Comparison of ENCODE assay signal across 8 cellular contexts in the genomic region with DNA sequence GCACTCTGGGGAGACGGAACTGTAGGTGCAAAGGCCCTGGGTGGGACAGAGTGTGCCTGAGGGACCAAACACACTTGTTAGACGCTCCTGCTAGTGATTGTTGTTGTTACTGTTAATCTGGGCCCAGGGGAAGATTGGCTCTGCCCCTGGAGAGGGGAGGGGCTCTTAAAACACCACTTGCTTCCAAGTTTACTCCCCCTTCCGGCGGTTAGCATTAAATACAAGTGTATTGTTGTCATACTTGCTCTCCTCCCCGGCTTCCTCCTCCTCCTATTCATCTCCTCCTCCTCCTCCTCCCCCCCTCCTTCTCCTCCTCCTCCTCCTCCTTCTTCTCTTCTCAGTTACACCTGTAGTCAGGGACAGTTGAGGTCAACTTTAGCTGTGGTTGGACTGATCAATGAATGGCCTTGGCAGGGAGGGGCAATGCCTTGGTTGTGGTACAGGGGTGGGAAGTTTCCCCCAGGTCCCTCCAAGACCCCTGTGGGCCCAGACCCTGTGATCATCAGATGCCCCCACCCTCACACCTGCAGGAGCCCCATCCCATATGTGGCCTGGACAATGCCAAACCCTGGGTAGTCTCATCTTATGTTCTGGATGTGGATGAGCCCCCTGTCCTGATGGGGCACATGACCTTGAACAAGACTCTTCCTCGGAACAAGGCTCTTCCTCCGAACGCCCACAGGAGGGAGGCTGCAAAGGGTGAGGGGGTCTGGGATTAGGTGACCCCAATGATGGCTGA.
A peak's percentile ranks its signal among the peaks of the same experiment; 100 is the strongest.
DNase-seq lines count a peak whose midpoint lies in the region; ATAC-seq and TF ChIP-seq lines count a peak whose summit lies in the region.

No MANE protein-coding gene starts in this region.

- H3K9me3 ChIP-seq in neural progenitor cell (ENCODE audit: low read depth): no peaks in the 10 kb centered on the region
- no peaks in the 10 kb centered on the region for H3K9me3 ChIP-seq in esophagus muscularis mucosa

- H3K4me1 Mint-ChIP-seq in neural progenitor cell: peaks cover 23% of the 10 kb centered on the region

- H3K36me3 ChIP-seq in neural progenitor cell (no peaks in the 10 kb centered on the region), esophagus muscularis mucosa (no peaks in the 10 kb centered on the region)

- H3K27ac Mint-ChIP-seq in neural progenitor cell: peak overlapping the region; percentile 74

- H3K27ac ChIP-seq in neural progenitor cell (no peak overlapping the region), esophagus muscularis mucosa (replicated peaks in 1 of 4) (no peak overlapping the region)

- TF ChIP-seq POLR2A in esophagus muscularis mucosa (IDR thresholded peaks at IDR 0.05; ENCODE audit: low read depth): no peak

- H3K4me2 ChIP-seq in neural progenitor cell: no peak overlapping the region

- 47% methylated on average over 8 of the region's 8 CpGs for WGBS in esophagus muscularis mucosa

- peak overlapping the region; percentile 79 for H2AFZ ChIP-seq in neural progenitor cell (replicated peaks)

- H3K79me2 ChIP-seq in neural progenitor cell (ENCODE audit: low read depth): no peaks in the 10 kb centered on the region

- DNase-seq in 8988T (peak; percentile 60), NCI-H526 treated with DMSO at 0.1 percent for 48 hours (lab: John Stamatoyannopoulos, UW) (peak; percentile 50), ecto neural progenitor cell (ENCODE audit: low spot score) (peak; percentile 67), neural progenitor cell (ENCODE audit: low spot score) (peak; percentile 83), middle frontal gyrus (ENCODE audit: extremely low spot score, low spot score) (no peak), esophagus muscularis mucosa (ENCODE audit: extremely low spot score) (no peak)

- H3K27me3 ChIP-seq in neural progenitor cell (no peaks in the 10 kb centered on the region), esophagus muscularis mucosa (peaks cover 0 to 57% (median 0%) of the 10 kb centered on the region in 4 donors)

- H3K4me1 ChIP-seq in neural progenitor cell: peaks cover 10% of the 10 kb centered on the region
- H3K4me1 ChIP-seq in esophagus muscularis mucosa: no peaks in the 10 kb centered on the region

- TF ChIP-seq EP300 in esophagus muscularis mucosa (IDR thresholded peaks at IDR 0.05): no peak

- no peak overlapping the region for H3K9ac ChIP-seq in neural progenitor cell

- no peaks in the 10 kb centered on the region for H4K20me1 ChIP-seq in neural progenitor cell (ENCODE audit: low read depth)

- peaks cover 4% of the 10 kb centered on the region for H3K9me3 Mint-ChIP-seq in neural progenitor cell

- peak; percentile 25; the same call in 1 of the 2 replicates for TF ChIP-seq CTCF in GM12875 (IDR thresholded peaks at IDR 0.05; ENCODE audit: borderline replicate concordance, insufficient read depth, low read depth, low read length)
- peak; percentile 60 for TF ChIP-seq CTCF in neural progenitor cell (IDR thresholded peaks at IDR 0.05)
- peak in 1 of 3 experiments; percentile 8 for TF ChIP-seq CTCF in esophagus muscularis mucosa (IDR thresholded peaks at IDR 0.05)

- no peak overlapping the region for H3K4me3 Mint-ChIP-seq in neural progenitor cell

- no peaks in the 10 kb centered on the region for H3K36me3 Mint-ChIP-seq in neural progenitor cell

- no peak for ATAC-seq in HG03378 (IDR thresholded peaks at IDR 0.05; ENCODE audit: unreplicated experiment)

- H3K27me3 Mint-ChIP-seq in neural progenitor cell (ENCODE audit: insufficient read depth, low read depth): peaks cover 30% of the 10 kb centered on the region

- no peak overlapping the region for H3K4me3 ChIP-seq in GM12875 (ENCODE audit: low read depth, low read length)
- H3K4me3 ChIP-seq in neural progenitor cell: no peak overlapping the region
- no peak overlapping the region for H3K4me3 ChIP-seq in esophagus muscularis mucosa

- no peaks in the 10 kb centered on the region for H3F3A ChIP-seq in neural progenitor cell (ENCODE audit: low read depth)

- intact Hi-C loops in esophagus muscularis mucosa (cut with DNase I): no loop called here

Comparison
In these comparisons a context has a peak if more than half of its experiments do, and no peak if none do; other contexts are left out.
1. DNase-seq: peak in 8988T (single experiment), NCI-H526 treated with DMSO at 0.1 percent for 48 hours (single experiment), ecto neural progenitor cell (single experiment) and neural progenitor cell (single experiment); none in middle frontal gyrus (single experiment) and esophagus muscularis mucosa (single experiment).